Comparison of ENCODE assay signal across 8 cellular contexts in genomic region chr7:12111461-12112405, GRCh38.
DNase-seq lines count a peak whose midpoint lies in the region; ATAC-seq and TF ChIP-seq lines count a peak whose summit lies in the region.

No MANE protein-coding gene starts in this region.

- H3K27ac ChIP-seq in CD4-positive, alpha-beta memory T cell (ENCODE audit: low read depth, low read length): no peak overlapping the region

- no peaks in the 10 kb centered on the region for H3K36me3 ChIP-seq in CD4-positive, alpha-beta memory T cell (ENCODE audit: insufficient read depth, low read length)

- ATAC-seq in memory B cell (ENCODE audit: low read depth) (no peak), GM21526 (IDR thresholded peaks at IDR 0.05; ENCODE audit: low FRiP score, unreplicated experiment) (no peak)

- POLR2A ChIA-PET in CD4-positive, alpha-beta memory T cell (lab: Charles Lee; ENCODE audit: partially characterized antibody): interaction anchor here (0.9 kb wide), 1 partner anchor 99 kb away, joined by 5 read pairs; the partner anchor contains the start of gene TMEM106B

- intact Hi-C loops in CD4-positive, alpha-beta memory T cell (cut with micrococcal nuclease): loop anchor here (1.0 to 5.0 kb wide), 3 partner anchors 101 to 211 kb away; partner anchors contain the start of gene TMEM106B

- H3K4me1 Mint-ChIP-seq in CD4-positive, alpha-beta memory T cell: peaks cover 7 to 18% (median 13%) of the 10 kb centered on the region in 4 donors
- H3K4me1 Mint-ChIP-seq in memory B cell (peaks cover 2% of the 10 kb centered on the region), type B pancreatic cell (ENCODE audit: unreplicated experiment) (peaks cover 6% of the 10 kb centered on the region)

- H3K9me3 Mint-ChIP-seq in CD4-positive, alpha-beta memory T cell: no peaks in the 10 kb centered on the region
- H3K9me3 Mint-ChIP-seq in memory B cell: no peaks in the 10 kb centered on the region
- H3K9me3 Mint-ChIP-seq in type B pancreatic cell: no peaks in the 10 kb centered on the region

- H3K27me3 ChIP-seq in CD4-positive, alpha-beta memory T cell (ENCODE audit: insufficient read depth, low read length): peaks cover 9% of the 10 kb centered on the region

- peaks cover 6% of the 10 kb centered on the region for H3K4me1 ChIP-seq in CD4-positive, alpha-beta memory T cell (ENCODE audit: insufficient read depth, low read length)

- CTCF ChIA-PET in CD4-positive, alpha-beta memory T cell (lab: Charles Lee; ENCODE audit: partially characterized antibody): interaction anchor here (0.7 to 1.8 kb wide), 6 partner anchors 9 to 181 kb away, joined by 3 to 8 read pairs (median 4); partner anchors contain the start of gene TMEM106B

- no peak overlapping the region for H3K4me3 ChIP-seq in CD4-positive, alpha-beta memory T cell (ENCODE audit: low read length in 2 of 2)
- H3K4me3 ChIP-seq in choroid plexus epithelial cell (ENCODE audit: low read depth, low read length): peak overlapping the region; percentile 41

- TF ChIP-seq CTCF in choroid plexus epithelial cell (conservative IDR thresholded peaks at IDR 0.05; ENCODE audit: low read depth, low read length) (no peak), type B pancreatic cell (conservative IDR thresholded peaks at IDR 0.05) (no peak)

- DNase-seq in CD4-positive, alpha-beta memory T cell: peak in 4 of 5 donors; percentile 12 to 22 (median 19)
- DNase-seq in NCI-H526 treated with DMSO at 0.1 percent for 48 hours (lab: John Stamatoyannopoulos, UW): peak; percentile 12
- peak; percentile 14 for DNase-seq in choroid plexus epithelial cell (ENCODE audit: low read depth)
- no peak for DNase-seq in memory B cell (ENCODE audit: low spot score in 2 of 2)
- no peak for DNase-seq in type B pancreatic cell (ENCODE audit: extremely low spot score, unreplicated experiment)
- no peak for DNase-seq in AML-193 (lab: John Stamatoyannopoulos, UW)
- no peak for DNase-seq in SIG-M5 (lab: John Stamatoyannopoulos, UW)

- peak overlapping the region; percentile 74 to 85 (median 79) for H3K4me3 Mint-ChIP-seq in CD4-positive, alpha-beta memory T cell
- H3K4me3 Mint-ChIP-seq in memory B cell (peak overlapping the region; percentile 30), type B pancreatic cell (peak overlapping the region; percentile 62)

- H3K27me3 Mint-ChIP-seq in CD4-positive, alpha-beta memory T cell: peaks cover 25 to 26% of the 10 kb centered on the region in 2 donors
- peaks cover 17% of the 10 kb centered on the region for H3K27me3 Mint-ChIP-seq in memory B cell
- H3K27me3 Mint-ChIP-seq in type B pancreatic cell: peaks cover 19% of the 10 kb centered on the region

- no peak overlapping the region for H3K27ac Mint-ChIP-seq in CD4-positive, alpha-beta memory T cell
- H3K27ac Mint-ChIP-seq in memory B cell (no peak overlapping the region), type B pancreatic cell (no peak overlapping the region)

- H3K36me3 Mint-ChIP-seq in CD4-positive, alpha-beta memory T cell: peaks cover 0 to 3% of the 10 kb centered on the region in 2 donors
- H3K36me3 Mint-ChIP-seq in memory B cell (no peaks in the 10 kb centered on the region), type B pancreatic cell (no peaks in the 10 kb centered on the region)

- H3K9me3 ChIP-seq in CD4-positive, alpha-beta memory T cell (ENCODE audit: control insufficient read depth in 1 of 2, low read length in 2 of 2): no peaks in the 10 kb centered on the region

Comparison
In these comparisons a context has a peak if more than half of its experiments do, and no peak if none do; other contexts are left out.
1. DNase-seq: peak in CD4-positive, alpha-beta memory T cell (4 of 5), NCI-H526 treated with DMSO at 0.1 percent for 48 hours (single experiment) and choroid plexus epithelial cell (single experiment); none in memory B cell (0 of 2), type B pancreatic cell (single experiment), AML-193 (0 of 2) and SIG-M5 (single experiment).
2. Peak in every context shown above with its lines, with median percentiles within 50 percentile points of each other: H3K4me3 Mint-ChIP-seq.